40 cellular contexts compared by ENCODE assay signal in genomic region chr14:96184737-96185136, GRCh38. TPM values are rescaled to one million over a fixed set of nuclear protein-coding genes. Genes with fewer than 3 reads are reported as not detected.
DNase-seq lines count a peak whose midpoint lies in the region; ATAC-seq, FAIRE-seq and TF ChIP-seq lines count a peak whose summit lies in the region.
"Had no signal": no experiment of that assay in that cellular context is flagged by ENCODE, and none has a peak within 500 bp of the region (broad histone marks: within the 10 kb centered on the region; RNA-seq: fewer than 3 reads in every experiment).

No MANE protein-coding gene starts in this region.

- H3K4me3 ChIP-seq in astrocyte (ENCODE audit: insufficient read depth, low read depth, low read length) (no peak overlapping the region), foreskin fibroblast (ENCODE audit: low read depth in 1 of 2, low read length in 2 of 2) (no peak overlapping the region), psoas muscle (no peak overlapping the region)
- H3K4me3 ChIP-seq: colonic mucosa, gastrocnemius medialis, GM12878, lower lobe of right lung, pancreas, right atrium auricular region, smooth muscle cell, testis had no signal

- no peaks in the 10 kb centered on the region for H3K36me3 ChIP-seq in astrocyte (ENCODE audit: insufficient read depth, low read length)
- H3K36me3 ChIP-seq in psoas muscle (ENCODE audit: insufficient read depth in 1 of 2, low read depth in 1 of 2): no peaks in the 10 kb centered on the region
- H3K36me3 ChIP-seq: colonic mucosa, gastrocnemius medialis, lower lobe of right lung, pancreas, right atrium auricular region had no signal

- H3K4me1 Mint-ChIP-seq in astrocyte (ENCODE audit: low read depth, unreplicated experiment): peaks cover 10% of the 10 kb centered on the region
- H3K4me1 Mint-ChIP-seq in activated CD8-positive, alpha-beta T cell treated with anti-CD3 and anti-CD28 coated beads for 36 hours (ENCODE audit: low read depth): peaks cover 2% of the 10 kb centered on the region
- H3K4me1 Mint-ChIP-seq: activated naive CD4-positive, alpha-beta T cell treated with anti-CD3 and anti-CD28 coated beads, Interleukin-2, amount 10 ng/mL, durations not matched to agents 7 days and 5 days had no signal

- no peak for TF ChIP-seq CTCF in astrocyte (IDR thresholded peaks at IDR 0.05; ENCODE audit: insufficient read depth, low read depth, low read length)
- TF ChIP-seq CTCF in foreskin fibroblast (IDR thresholded peaks at IDR 0.05; ENCODE audit: low read depth, low read length): no peak
- no peak for TF ChIP-seq CTCF in psoas muscle (IDR thresholded peaks at IDR 0.05)
- TF ChIP-seq CTCF in activated CD8-positive, alpha-beta T cell treated with anti-CD3 and anti-CD28 coated beads for 36 hours (IDR thresholded peaks at IDR 0.05): no peak

- ATAC-seq in psoas muscle: no peak
- ATAC-seq in activated CD8-positive, alpha-beta T cell treated with anti-CD3 and anti-CD28 coated beads for 36 hours: no peak
- ATAC-seq: activated T-helper 17 cell treated with anti-CD3 and anti-CD28 coated beads, Interleukin-2, amount 50 U/mL, for 72 hours; gastrocnemius medialis; GM12878; lower lobe of right lung; natural killer cell treated with Interleukin-12 subunit alpha and Interleukin-12 subunit beta and Interleukin-15 and Interleukin-18, amount 100 ng/mL, for 72 hours; Panc1; pancreas; stimulated activated naive CD8-positive, alpha-beta T cell treated with anti-CD3 and anti-CD28 coated beads, Interleukin-15, Interleukin-2, amounts not matched to agents 100 U/mL and 50 U/mL, for 24 hours had no signal

- H4K20me1 ChIP-seq in astrocyte (ENCODE audit: insufficient read depth, low read length): no peaks in the 10 kb centered on the region

- WGBS in psoas muscle, 3 donors: 33 to 66% (median 39%) methylated on average over 9 of the region's 9 CpGs

- no peaks in the 10 kb centered on the region for H3K79me2 ChIP-seq in astrocyte (ENCODE audit: insufficient read depth, low read length)

- intact Hi-C loops in psoas muscle (cut with DNase I): no loop called here
- intact Hi-C loops in activated CD8-positive, alpha-beta T cell treated with anti-CD3 and anti-CD28 coated beads for 36 hours (cut with micrococcal nuclease): no loop called here

- peaks cover 6% of the 10 kb centered on the region for H3K9me3 Mint-ChIP-seq in astrocyte (ENCODE audit: unreplicated experiment)
- H3K9me3 Mint-ChIP-seq in activated CD8-positive, alpha-beta T cell treated with anti-CD3 and anti-CD28 coated beads for 36 hours: no peaks in the 10 kb centered on the region
- H3K9me3 Mint-ChIP-seq: activated CD4-positive, alpha-beta memory T cell treated with anti-CD3 and anti-CD28 coated beads for 36 hours; activated naive CD4-positive, alpha-beta T cell treated with anti-CD3 and anti-CD28 coated beads, Interleukin-2, amount 10 ng/mL, durations not matched to agents 7 days and 5 days; activated T-helper 17 cell treated with anti-CD3 and anti-CD28 coated beads, Interleukin-2, amount 50 U/mL, for 72 hours; natural killer cell treated with Interleukin-12 subunit alpha and Interleukin-12 subunit beta and Interleukin-15 and Interleukin-18, amount 100 ng/mL, for 72 hours; T-helper 2 cell treated with Interferon-gamma antibody and Interleukin-4, amounts not matched to agents 5 μg/mL and 100 μg/mL, for 36 hours had no signal

- peaks cover 46% of the 10 kb centered on the region for H3K27me3 Mint-ChIP-seq in astrocyte (ENCODE audit: low read depth, unreplicated experiment)
- H3K27me3 Mint-ChIP-seq in activated CD8-positive, alpha-beta T cell treated with anti-CD3 and anti-CD28 coated beads for 36 hours: peaks cover 29% of the 10 kb centered on the region

- POLR2A ChIA-PET in activated CD8-positive, alpha-beta T cell treated with anti-CD3 and anti-CD28 coated beads for 36 hours (lab: Charles Lee): no interaction called here

- no peak overlapping the region for H3K4me3 Mint-ChIP-seq in astrocyte (ENCODE audit: unreplicated experiment)
- no peak overlapping the region for H3K4me3 Mint-ChIP-seq in activated CD8-positive, alpha-beta T cell treated with anti-CD3 and anti-CD28 coated beads for 36 hours
- H3K4me3 Mint-ChIP-seq: activated CD4-positive, alpha-beta memory T cell treated with anti-CD3 and anti-CD28 coated beads for 36 hours; activated naive CD4-positive, alpha-beta T cell treated with anti-CD3 and anti-CD28 coated beads, Interleukin-2, amount 10 ng/mL, durations not matched to agents 7 days and 5 days; activated T-helper 17 cell treated with anti-CD3 and anti-CD28 coated beads, Interleukin-2, amount 50 U/mL, for 72 hours; natural killer cell treated with Interleukin-12 subunit alpha and Interleukin-12 subunit beta and Interleukin-15 and Interleukin-18, amount 100 ng/mL, for 72 hours; T-helper 2 cell treated with Interferon-gamma antibody and Interleukin-4, amounts not matched to agents 5 μg/mL and 100 μg/mL, for 36 hours had no signal

- no peak overlapping the region for H3K9ac ChIP-seq in astrocyte (ENCODE audit: low read length)

- no peak overlapping the region for H3K27ac Mint-ChIP-seq in astrocyte (ENCODE audit: unreplicated experiment)
- no peak overlapping the region for H3K27ac Mint-ChIP-seq in activated CD8-positive, alpha-beta T cell treated with anti-CD3 and anti-CD28 coated beads for 36 hours
- H3K27ac Mint-ChIP-seq: activated CD4-positive, alpha-beta memory T cell treated with anti-CD3 and anti-CD28 coated beads for 36 hours; activated naive CD4-positive, alpha-beta T cell treated with anti-CD3 and anti-CD28 coated beads, Interleukin-2, amount 10 ng/mL, durations not matched to agents 7 days and 5 days; activated T-helper 17 cell treated with anti-CD3 and anti-CD28 coated beads, Interleukin-2, amount 50 U/mL, for 72 hours; natural killer cell treated with Interleukin-12 subunit alpha and Interleukin-12 subunit beta and Interleukin-15 and Interleukin-18, amount 100 ng/mL, for 72 hours; T-helper 2 cell treated with Interferon-gamma antibody and Interleukin-4, amounts not matched to agents 5 μg/mL and 100 μg/mL, for 36 hours had no signal

- H3K9me3 ChIP-seq in astrocyte (ENCODE audit: insufficient read depth, low read depth, low read length) (no peaks in the 10 kb centered on the region), psoas muscle (no peaks in the 10 kb centered on the region)
- H3K9me3 ChIP-seq: colonic mucosa, gastrocnemius medialis, lower lobe of right lung, pancreas, right atrium auricular region, testis had no signal

- H3K27me3 ChIP-seq in astrocyte (ENCODE audit: insufficient read depth, low read length) (peaks cover 4% of the 10 kb centered on the region), psoas muscle (ENCODE audit: insufficient read depth in 3 of 3, low read length in 2 of 3) (peaks cover 0 to 18% (median 2%) of the 10 kb centered on the region in 3 donors)
- H3K27me3 ChIP-seq: colonic mucosa, gastrocnemius medialis, pancreas, right atrium auricular region, testis had no signal

- no peak overlapping the region for H3K4me2 ChIP-seq in astrocyte (ENCODE audit: low read length)
- H3K4me2 ChIP-seq: smooth muscle cell had no signal

- CTCF ChIA-PET in activated CD8-positive, alpha-beta T cell treated with anti-CD3 and anti-CD28 coated beads for 36 hours (lab: Charles Lee): no interaction called here

- H3K27ac ChIP-seq in astrocyte (ENCODE audit: low read depth, low read length): no peak overlapping the region
- H3K27ac ChIP-seq in psoas muscle: no peak overlapping the region
- H3K27ac ChIP-seq: colonic mucosa, epithelial cell of prostate, gastrocnemius medialis, lower lobe of right lung, pancreas, right atrium auricular region, testis had no signal

- no peaks in the 10 kb centered on the region for H3K36me3 Mint-ChIP-seq in astrocyte (ENCODE audit: low read depth, unreplicated experiment)
- H3K36me3 Mint-ChIP-seq in activated CD8-positive, alpha-beta T cell treated with anti-CD3 and anti-CD28 coated beads for 36 hours (ENCODE audit: low read depth): no peaks in the 10 kb centered on the region
- H3K36me3 Mint-ChIP-seq: activated CD4-positive, alpha-beta memory T cell treated with anti-CD3 and anti-CD28 coated beads for 36 hours; activated naive CD4-positive, alpha-beta T cell treated with anti-CD3 and anti-CD28 coated beads, Interleukin-2, amount 10 ng/mL, durations not matched to agents 7 days and 5 days; natural killer cell treated with Interleukin-12 subunit alpha and Interleukin-12 subunit beta and Interleukin-15 and Interleukin-18, amount 100 ng/mL, for 72 hours had no signal

- no peaks in the 10 kb centered on the region for H3K4me1 ChIP-seq in astrocyte (ENCODE audit: insufficient read depth, low read length)
- no peaks in the 10 kb centered on the region for H3K4me1 ChIP-seq in psoas muscle
- H3K4me1 ChIP-seq: colonic mucosa, gastrocnemius medialis, lower lobe of right lung, pancreas, right atrium auricular region, testis had no signal

- FAIRE-seq in astrocyte (lab: Jason Lieb, UNC): no peak
- FAIRE-seq: bronchial epithelial cell, GM12878, GM19239, pancreas, urothelium cell line had no signal

- H2AFZ ChIP-seq in astrocyte (ENCODE audit: low read depth, low read length): no peak overlapping the region

- DNase-seq in NCI-H2171 treated with DMSO at 0.1 percent for 48 hours (lab: John Stamatoyannopoulos, UW) (peak; percentile 51), NCI-H2171 (lab: John Stamatoyannopoulos, UW) (no peak), astrocyte (ENCODE audit: low read depth) (peak; percentile 12), foreskin fibroblast (peak; percentile 28 to 61), stromal cell of bone marrow (ENCODE audit: low read depth) (peak; percentile 58), psoas muscle (no peak), NCI-H1436 (lab: John Stamatoyannopoulos, UW) (no peak)
- no peak for DNase-seq in activated CD8-positive, alpha-beta T cell treated with anti-CD3 and anti-CD28 coated beads for 36 hours
- DNase-seq: 8988T; activated CD4-positive, alpha-beta memory T cell treated with anti-CD3 and anti-CD28 coated beads for 36 hours; activated CD4-positive, alpha-beta T cell treated with anti-CD3 and anti-CD28 coated beads for 1 hour; activated CD8-positive, alpha-beta memory T cell treated with anti-CD3 and anti-CD28 coated beads, Interleukin-2, amount 50 U/mL, for 48 hours; activated naive CD4-positive, alpha-beta T cell treated with anti-CD3 and anti-CD28 coated beads, Interleukin-2, amount 10 ng/mL, durations not matched to agents 7 days and 5 days; amniotic stem cell; Calu3; colonic mucosa; DND-41; effector CD8-positive, alpha-beta T cell; gastrocnemius medialis; kidney glomerular epithelial cell; lower lobe of right lung; NCI-H1048; NCI-H2029; NCI-H748 treated with DMSO at 0.1 percent for 48 hours; SIG-M5; stimulated activated CD4-positive, alpha-beta T cell treated with anti-CD3 and anti-CD28 coated beads, Interleukin-2, amount 100 ng/mL, for 24 hours; stimulated activated naive CD8-positive, alpha-beta T cell treated with anti-CD3 and anti-CD28 coated beads, Interleukin-15, Interleukin-2, amounts not matched to agents 100 U/mL and 50 U/mL, for 24 hours; testis had no signal

RNA-seq across cellular contexts. Expression of gene BDKRB2, which starts 19.9 kb away (rescaled TPM):
- 0.70 and 0.89 TPM in 2 replicates for total RNA-seq in astrocyte
- total RNA-seq in psoas muscle: under 1 TPM; 0.11 to 0.56 (median 0.39) TPM
- polyA plus RNA-seq in psoas muscle: under 1 TPM; 0.21 to 0.49 (median 0.35) TPM
- total RNA-seq in activated CD8-positive, alpha-beta T cell treated with anti-CD3 and anti-CD28 coated beads for 36 hours: not detected
- total RNA-seq: activated T-helper 17 cell treated with anti-CD3 and anti-CD28 coated beads, Interleukin-2, amount 50 U/mL, for 72 hours; GM12878; natural killer cell treated with Interleukin-12 subunit alpha and Interleukin-12 subunit beta and Interleukin-15 and Interleukin-18, amount 100 ng/mL, for 72 hours had no signal

Comparison
In these comparisons a context has a peak if more than half of its experiments do, and no peak if none do; other contexts are left out.
1. DNase-seq: peak in NCI-H2171 treated with DMSO at 0.1 percent for 48 hours (single experiment), astrocyte (single experiment), foreskin fibroblast (2 of 2) and stromal cell of bone marrow (single experiment); none in NCI-H2171 (single experiment), psoas muscle (0 of 2), NCI-H1436 (single experiment) and activated CD8-positive, alpha-beta T cell treated with anti-CD3 and anti-CD28 coated beads for 36 hours (single experiment).